ENCODE assay signal across 8 cellular contexts in genomic region chr13:95641961-95642621, GRCh38. TPM values are rescaled to one million over a fixed set of nuclear protein-coding genes. Genes with fewer than 3 reads are reported as not detected.
DNase-seq lines count a peak whose midpoint lies in the region; ATAC-seq and TF ChIP-seq lines count a peak whose summit lies in the region.

No MANE protein-coding gene starts in this region.

- peaks cover 0 to 34% (median 22%) of the 10 kb centered on the region in 9 donors for H3K4me1 ChIP-seq in heart right ventricle

- POLR2A ChIA-PET in activated CD8-positive, alpha-beta T cell treated with anti-CD3 and anti-CD28 coated beads, Interleukin-2, amount 10 ng/mL, durations not matched to agents 7 days and 5 days (lab: Charles Lee), result no interaction called here

- no peak overlapping the region for H3K4me3 Mint-ChIP-seq in activated CD8-positive, alpha-beta T cell treated with anti-CD3 and anti-CD28 coated beads, Interleukin-2, amount 10 ng/mL, durations not matched to agents 7 days and 5 days

- ATAC-seq in activated CD8-positive, alpha-beta T cell treated with anti-CD3 and anti-CD28 coated beads, Interleukin-2, amount 10 ng/mL, durations not matched to agents 7 days and 5 days, result peak; percentile 54
- ATAC-seq in heart right ventricle, result peak; percentile 48 to 77 (median 60)
- no peak for ATAC-seq in GM19023 (IDR thresholded peaks at IDR 0.05; ENCODE audit: unreplicated experiment)

- 9% methylated on average over 36 to 41 of the region's 41 CpGs for WGBS in heart right ventricle, 2 donors

- no peaks in the 10 kb centered on the region for H3K36me3 Mint-ChIP-seq in activated CD8-positive, alpha-beta T cell treated with anti-CD3 and anti-CD28 coated beads, Interleukin-2, amount 10 ng/mL, durations not matched to agents 7 days and 5 days (ENCODE audit: low read depth)

- H3K27ac ChIP-seq in heart right ventricle, result no peak overlapping the region

- peaks cover 0 to 2% (median 0%) of the 10 kb centered on the region in 9 donors for H3K36me3 ChIP-seq in heart right ventricle

- H3K4me1 Mint-ChIP-seq in activated CD8-positive, alpha-beta T cell treated with anti-CD3 and anti-CD28 coated beads, Interleukin-2, amount 10 ng/mL, durations not matched to agents 7 days and 5 days (ENCODE audit: low read depth), result peaks cover 15% of the 10 kb centered on the region

- no peak overlapping the region for H3K27ac Mint-ChIP-seq in activated CD8-positive, alpha-beta T cell treated with anti-CD3 and anti-CD28 coated beads, Interleukin-2, amount 10 ng/mL, durations not matched to agents 7 days and 5 days

- DNase-seq in GM03348 (ENCODE audit: low spot score) (peak; percentile 80), heart right ventricle (peak in 1 of 2 donors; percentile 54), retina (peak; percentile 70), SKM-1 (lab: John Stamatoyannopoulos, UW; ENCODE audit: unreplicated experiment) (no peak), NCI-H2196 (lab: John Stamatoyannopoulos, UW; ENCODE audit: unreplicated experiment) (no peak), HUDEP-2 (lab: John Stamatoyannopoulos, UW; ENCODE audit: unreplicated experiment in 76 of 76) (no peak)
- no peak for DNase-seq in activated CD8-positive, alpha-beta T cell treated with anti-CD3 and anti-CD28 coated beads, Interleukin-2, amount 10 ng/mL, durations not matched to agents 7 days and 5 days

- CTCF ChIA-PET in activated CD8-positive, alpha-beta T cell treated with anti-CD3 and anti-CD28 coated beads, Interleukin-2, amount 10 ng/mL, durations not matched to agents 7 days and 5 days (lab: Charles Lee), result interaction anchor here (0.9 kb wide), 1 partner anchor 18 kb away, joined by 3 read pairs; no protein-coding TSS in a partner anchor

- peak overlapping the region; percentile 15 to 73 (median 46) for H3K4me3 ChIP-seq in heart right ventricle

- no peaks in the 10 kb centered on the region for H3K9me3 ChIP-seq in heart right ventricle

- intact Hi-C loops in heart right ventricle (cut with DNase I), result no loop called here

- no peak for TF ChIP-seq CTCF in heart right ventricle (IDR thresholded peaks at IDR 0.05)

- peaks cover 32% of the 10 kb centered on the region for H3K27me3 Mint-ChIP-seq in activated CD8-positive, alpha-beta T cell treated with anti-CD3 and anti-CD28 coated beads, Interleukin-2, amount 10 ng/mL, durations not matched to agents 7 days and 5 days (ENCODE audit: low read depth)

- H3K27me3 ChIP-seq in heart right ventricle, result peaks cover 0 to 66% (median 33%) of the 10 kb centered on the region in 7 donors

- no peaks in the 10 kb centered on the region for H3K9me3 Mint-ChIP-seq in activated CD8-positive, alpha-beta T cell treated with anti-CD3 and anti-CD28 coated beads, Interleukin-2, amount 10 ng/mL, durations not matched to agents 7 days and 5 days (ENCODE audit: insufficient read depth)

RNA-seq across cellular contexts. Expression of gene DZIP1, which starts 2.4 kb away (rescaled TPM):
- total RNA-seq in activated CD8-positive, alpha-beta T cell treated with anti-CD3 and anti-CD28 coated beads, Interleukin-2, amount 10 ng/mL, durations not matched to agents 7 days and 5 days, result under 1 TPM; 0.26 to 0.34 TPM
- total RNA-seq in heart right ventricle, result 1 to 10 TPM; 2.0 to 5.0 (median 3.6) TPM
- 1 to 10 TPM; 2.8 to 7.0 TPM for polyA plus RNA-seq in heart right ventricle

RNA-seq across cellular contexts. Expression of gene DNAJC3, which starts 34.8 kb away (rescaled TPM):
- 10 to 100 TPM; 17.4 to 17.8 TPM for total RNA-seq in activated CD8-positive, alpha-beta T cell treated with anti-CD3 and anti-CD28 coated beads, Interleukin-2, amount 10 ng/mL, durations not matched to agents 7 days and 5 days
- 10 to 100 TPM; 27.5 to 40.9 (median 31.7) TPM for total RNA-seq in heart right ventricle
- 10 to 100 TPM in 1 of 2 donors, 1 to 10 TPM in 1; 9.3 to 18.3 TPM for polyA plus RNA-seq in heart right ventricle

Comparison
In these comparisons a context has a peak if more than half of its experiments do, and no peak if none do; other contexts are left out.
1. DNase-seq: peak in GM03348 (single experiment) and retina (single experiment); none in activated CD8-positive, alpha-beta T cell treated with anti-CD3 and anti-CD28 coated beads, Interleukin-2, amount 10 ng/mL, durations not matched to agents 7 days and 5 days (single experiment), SKM-1 (single experiment), NCI-H2196 (single experiment) and HUDEP-2 (0 of 76).